ENCODE assay signal across 1 cellular context in genomic region chr11:34052036-34052607, GRCh38.
A peak's percentile ranks its signal among the peaks of the same experiment; 100 is the strongest.
TF ChIP-seq lines count a peak whose summit lies in the region.

No MANE protein-coding gene starts in this region.

TF ChIP-seq in K562, 482 proteins besides CTCF, POLR2A, EP300 and RAD21 (continued from another document):
- TF ChIP-seq WHSC1 (IDR thresholded peaks at IDR 0.05; ENCODE audit: low read length): no peak
- no peak for TF ChIP-seq HMG20A (CRISPR knock-in tag; conservative IDR thresholded peaks at IDR 0.05)
- no peak for TF ChIP-seq ETV6 (IDR thresholded peaks at IDR 0.05; ENCODE audit: borderline replicate concordance in 1 of 2, low read depth in 2 of 2, low read length in 1 of 2)
- TF ChIP-seq ETV6 (CRISPR knock-in tag; IDR thresholded peaks at IDR 0.05; ENCODE audit: borderline replicate concordance): peak; percentile 22; the same call in 1 of the 2 replicates
- 0 out of 2 replicates have a peak, but pooled peaks have one; percentile 37 for TF ChIP-seq CBFB (CRISPR knock-in tag; IDR thresholded peaks at IDR 0.05)
- TF ChIP-seq SMARCC2 (IDR thresholded peaks at IDR 0.05; ENCODE audit: low read depth): no peak
- TF ChIP-seq E2F5 (CRISPR knock-in tag; IDR thresholded peaks at IDR 0.05): no peak
- no peak for TF ChIP-seq HEY1 (CRISPR knock-in tag; IDR thresholded peaks at IDR 0.05; ENCODE audit: borderline replicate concordance)
- 0 out of 2 replicates have a peak, but pooled peaks have one; percentile 29 for TF ChIP-seq FOSL1 (tag; conservative IDR thresholded peaks at IDR 0.05)
